In the genomic region with DNA sequence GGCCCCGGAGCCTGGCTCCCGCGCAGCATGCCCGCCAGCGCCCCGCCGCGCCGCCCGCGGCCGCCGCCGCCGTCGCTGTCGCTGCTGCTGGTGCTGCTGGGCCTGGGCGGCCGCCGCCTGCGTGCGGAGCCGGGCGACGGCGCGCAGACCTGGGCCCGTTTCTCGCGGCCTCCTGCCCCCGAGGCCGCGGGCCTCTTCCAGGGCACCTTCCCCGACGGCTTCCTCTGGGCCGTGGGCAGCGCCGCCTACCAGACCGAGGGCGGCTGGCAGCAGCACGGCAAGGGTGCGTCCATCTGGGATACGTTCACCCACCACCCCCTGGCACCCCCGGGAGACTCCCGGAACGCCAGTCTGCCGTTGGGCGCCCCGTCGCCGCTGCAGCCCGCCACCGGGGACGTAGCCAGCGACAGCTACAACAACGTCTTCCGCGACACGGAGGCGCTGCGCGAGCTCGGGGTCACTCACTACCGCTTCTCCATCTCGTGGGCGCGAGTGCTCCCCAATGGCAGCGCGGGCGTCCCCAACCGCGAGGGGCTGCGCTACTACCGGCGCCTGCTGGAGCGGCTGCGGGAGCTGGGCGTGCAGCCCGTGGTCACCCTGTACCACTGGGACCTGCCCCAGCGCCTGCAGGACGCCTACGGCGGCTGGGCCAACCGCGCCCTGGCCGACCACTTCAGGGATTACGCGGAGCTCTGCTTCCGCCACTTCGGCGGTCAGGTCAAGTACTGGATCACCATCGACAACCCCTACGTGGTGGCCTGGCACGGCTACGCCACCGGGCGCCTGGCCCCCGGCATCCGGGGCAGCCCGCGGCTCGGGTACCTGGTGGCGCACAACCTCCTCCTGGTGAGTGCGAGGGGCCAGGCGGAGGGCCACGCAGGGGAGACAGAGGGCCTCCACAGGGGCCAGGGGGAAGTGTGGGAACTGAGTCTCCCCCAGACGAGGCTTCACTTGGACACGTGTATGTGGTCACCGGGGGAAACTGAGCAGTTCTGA, we compare ENCODE assay signal across 8 cellular contexts. TPM values are rescaled to one million over a fixed set of nuclear protein-coding genes. Genes with fewer than 3 reads are reported as not detected.
DNase-seq lines count a peak whose midpoint lies in the region; ATAC-seq, FAIRE-seq and TF ChIP-seq lines count a peak whose summit lies in the region.

Gene KL (plus strand): TSS at position 10 of the 996 bp plus-strand sequence. CDS start 18 bp downstream, at position 28.

- 4 to 6% methylated on average over 27 to 106 of the region's 109 CpGs for WGBS in body of pancreas, 2 donors

- no peak for FAIRE-seq in kidney (lab: Jason Lieb, UNC)

- in situ Hi-C loops in ACHN (cut with HindIII; ENCODE audit: low pct_ligation_motif_present, low pct_unique_long_range_greater_than_20kb, low sequenced_read_pairs), result no loop called here

- H3K9me3 ChIP-seq in body of pancreas, result no peaks in the 10 kb centered on the region
- H3K9me3 ChIP-seq in kidney (ENCODE audit: control insufficient read depth in 1 of 2, low read length in 2 of 2), result no peaks in the 10 kb centered on the region

- TF ChIP-seq CTCF in HL-60 (IDR thresholded peaks at IDR 0.05; ENCODE audit: insufficient read depth, low read length) (no peak), body of pancreas (IDR thresholded peaks at IDR 0.05) (peak in 1 of 7 experiments; percentile 5), kidney (IDR thresholded peaks at IDR 0.05; ENCODE audit: borderline replicate concordance, extremely low read depth, insufficient read depth) (peak; percentile 0)

- H3K4me3 Mint-ChIP-seq in stimulated activated effector memory CD8-positive, alpha-beta T cell treated with anti-CD3 and anti-CD28 coated beads, Interleukin-12 subunit alpha, Interleukin-12 subunit beta, amount 100 ng/mL, for 72 hours, result peak within 1 kb of the TSS; percentile 53

- H3K4me1 ChIP-seq in body of pancreas (peaks cover 12% of the 10 kb centered on the region), kidney (ENCODE audit: control insufficient read depth in 1 of 2, insufficient read depth in 1 of 2, low read depth in 1 of 2, low read length in 2 of 2) (peaks cover 9 to 11% of the 10 kb centered on the region in 2 donors)

- ATAC-seq in GM18870 (IDR thresholded peaks at IDR 0.05; ENCODE audit: unreplicated experiment) (peak; percentile 25), body of pancreas (peak; percentile 47), GM21717 (IDR thresholded peaks at IDR 0.05; ENCODE audit: unreplicated experiment) (no peak)
- peak; percentile 48 for ATAC-seq in stimulated activated effector memory CD8-positive, alpha-beta T cell treated with anti-CD3 and anti-CD28 coated beads, Interleukin-12 subunit alpha, Interleukin-12 subunit beta, amount 100 ng/mL, for 72 hours

- H3K36me3 Mint-ChIP-seq in stimulated activated effector memory CD8-positive, alpha-beta T cell treated with anti-CD3 and anti-CD28 coated beads, Interleukin-12 subunit alpha, Interleukin-12 subunit beta, amount 100 ng/mL, for 72 hours, result no peaks in the 10 kb centered on the region

- no peak within 1 kb of the TSS for H3K27ac ChIP-seq in HL-60 (replicated peaks)
- peak within 1 kb of the TSS in 3 of 4 donors; percentile 31 to 51 (median 43) for H3K27ac ChIP-seq in body of pancreas
- H3K27ac ChIP-seq in kidney (ENCODE audit: low read depth in 2 of 2, low read length in 2 of 2), result peak within 1 kb of the TSS; percentile 95 to 96

- intact Hi-C loops in body of pancreas (cut with DNase I), result no loop called here
- intact Hi-C loops in kidney (cut with DNase I), result no loop called here

- H3K4me3 ChIP-seq in HL-60 (replicated peaks; ENCODE audit: insufficient read depth, low read length) (peak within 1 kb of the TSS; percentile 46), body of pancreas (no peak within 1 kb of the TSS), kidney (ENCODE audit: low read length in 2 of 2) (peak within 1 kb of the TSS; percentile 71 to 89)

- H3K9ac ChIP-seq in kidney (ENCODE audit: low read length in 2 of 2), result peak within 1 kb of the TSS; percentile 77 to 97

- H3K27me3 ChIP-seq in HL-60 (ENCODE audit: insufficient read depth, poor library complexity, severe bottlenecking), result peaks cover 35% of the 10 kb centered on the region
- peaks cover 0 to 8% of the 10 kb centered on the region in 2 donors for H3K27me3 ChIP-seq in body of pancreas

- H3K4me1 Mint-ChIP-seq in stimulated activated effector memory CD8-positive, alpha-beta T cell treated with anti-CD3 and anti-CD28 coated beads, Interleukin-12 subunit alpha, Interleukin-12 subunit beta, amount 100 ng/mL, for 72 hours, result peaks cover 15% of the 10 kb centered on the region

- DNase-seq in ACHN (peak; percentile 37), HL-60 (ENCODE audit: low read depth in 1 of 2, low spot score in 1 of 2) (peak in 1 of 2 experiments; percentile 49), body of pancreas (peak in 3 of 4 donors; percentile 9 to 17 (median 14)), kidney (peak; percentile 86)
- peak; percentile 8 to 65 for DNase-seq in stimulated activated effector memory CD8-positive, alpha-beta T cell treated with anti-CD3 and anti-CD28 coated beads, Interleukin-12 subunit alpha, Interleukin-12 subunit beta, amount 100 ng/mL, for 72 hours (ENCODE audit: low spot score in 2 of 2)
- no peak for DNase-seq in activated effector memory CD4-positive, alpha-beta T cell treated with Interleukin-2 at 50 U/mL for 16 hours

- no peaks in the 10 kb centered on the region for H3K36me3 ChIP-seq in body of pancreas (replicated peaks in 1 of 2; ENCODE audit: insufficient read depth in 1 of 2, low read depth in 2 of 2)
- H3K36me3 ChIP-seq in kidney (ENCODE audit: control insufficient read depth in 1 of 2, insufficient read depth in 2 of 2, low read length in 2 of 2), result no peaks in the 10 kb centered on the region

- no peak within 1 kb of the TSS for H3K27ac Mint-ChIP-seq in stimulated activated effector memory CD8-positive, alpha-beta T cell treated with anti-CD3 and anti-CD28 coated beads, Interleukin-12 subunit alpha, Interleukin-12 subunit beta, amount 100 ng/mL, for 72 hours

- TF ChIP-seq POLR2A in body of pancreas (IDR thresholded peaks at IDR 0.05), result peak in 1 of 3 donors; percentile 20

- H3K9me3 Mint-ChIP-seq in stimulated activated effector memory CD8-positive, alpha-beta T cell treated with anti-CD3 and anti-CD28 coated beads, Interleukin-12 subunit alpha, Interleukin-12 subunit beta, amount 100 ng/mL, for 72 hours, result no peaks in the 10 kb centered on the region

RNA-seq across cellular contexts. Expression of gene KL, which starts in this region (rescaled TPM):
- total RNA-seq in body of pancreas, result 1 to 10 TPM in 1 of 2 donors, under 1 TPM in 1; 0.52 to 1.3 TPM
- 12.5 TPM for total RNA-seq in kidney
- 47.4 TPM for polyA plus RNA-seq in kidney (ENCODE audit: insufficient read depth, low read depth, low replicate concordance)

Comparison
In these comparisons a context has a peak if more than half of its experiments do, and no peak if none do; other contexts are left out.
1. H3K4me3 ChIP-seq: peak in HL-60 (single experiment) and kidney (2 of 2); none in body of pancreas (0 of 2).